ENCODE assay signal across 8 cellular contexts in the genomic region with DNA sequence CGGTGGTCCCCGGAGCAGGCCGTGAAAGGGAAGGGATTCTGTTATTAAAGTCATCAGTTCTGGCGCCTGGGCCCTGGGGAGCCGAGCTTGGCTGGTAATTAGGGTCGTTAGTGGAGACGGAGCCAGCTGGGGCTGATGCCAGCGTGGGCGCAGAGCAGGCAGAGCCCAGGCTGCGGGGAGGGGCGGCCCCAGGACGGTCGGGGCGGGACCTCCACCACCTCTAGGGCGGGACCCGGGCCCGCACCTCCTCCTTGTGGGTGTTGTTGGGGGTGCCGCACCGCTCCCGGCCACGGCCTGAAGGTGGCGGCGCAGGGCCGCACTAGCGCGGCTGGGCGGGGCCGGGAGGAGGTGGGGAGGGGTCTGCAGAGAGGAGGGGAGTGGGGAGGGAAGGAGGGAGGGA.
DNase-seq lines count a peak whose midpoint lies in the region; ATAC-seq and TF ChIP-seq lines count a peak whose summit lies in the region.

No MANE protein-coding gene starts in this region.

- H2AFZ ChIP-seq in hepatocyte (no peak overlapping the region), trophoblast cell (ENCODE audit: insufficient read depth, low read length, poor library complexity) (no peak overlapping the region)

- CTCF ChIA-PET in WTC11 (lab: Charles Lee): interaction anchor here (0.9 to 2.1 kb wide), 4 partner anchors 9 to 86 kb away, joined by 3 to 7 read pairs (median 3); no protein-coding TSS in a partner anchor

- no peaks in the 10 kb centered on the region for H3K79me1 ChIP-seq in trophoblast cell (ENCODE audit: low read length)

- no peak overlapping the region for H4K12ac ChIP-seq in trophoblast cell (ENCODE audit: low read depth, low read length)

- H3K36me3 Mint-ChIP-seq in WTC11 (no peaks in the 10 kb centered on the region), type B pancreatic cell (no peaks in the 10 kb centered on the region)

- H3K9ac ChIP-seq in trophoblast cell (ENCODE audit: low read length): no peak overlapping the region

- H3K27me3 Mint-ChIP-seq in WTC11 (ENCODE audit: low read depth) (peaks cover 17% of the 10 kb centered on the region), type B pancreatic cell (peaks cover 24% of the 10 kb centered on the region)

- no peak overlapping the region for H3K14ac ChIP-seq in trophoblast cell (ENCODE audit: low read length)

- DNase-seq in activated T-cell treated with anti-CD3 and anti-CD28 coated beads for 48 hours (ENCODE audit: low read depth): peak; percentile 59
- DNase-seq in activated T-cell treated with anti-CD3 and anti-CD28 coated beads, Interleukin-2, amount 50 U/mL, for 1 hour: no peak
- peak; percentile 64 for DNase-seq in NAMALWA (ENCODE audit: low spot score)
- peak; percentile 91 for DNase-seq in WTC11 (ENCODE audit: low spot score)
- peak; percentile 72 for DNase-seq in hepatocyte (ENCODE audit: low spot score)
- peak; percentile 79 for DNase-seq in type B pancreatic cell (ENCODE audit: extremely low spot score, unreplicated experiment)
- no peak for DNase-seq in trophoblast cell
- DNase-seq in central memory CD4-positive, alpha-beta T cell: no peak

- H3K18ac ChIP-seq in trophoblast cell (ENCODE audit: low read length): no peak overlapping the region

- POLR2A ChIA-PET in WTC11 (lab: Charles Lee): no interaction called here

- H3K9me3 Mint-ChIP-seq in WTC11: no peaks in the 10 kb centered on the region
- no peaks in the 10 kb centered on the region for H3K9me3 Mint-ChIP-seq in type B pancreatic cell

- H3K4me3 ChIP-seq in hepatocyte (no peak overlapping the region), trophoblast cell (ENCODE audit: low read depth, low read length) (no peak overlapping the region)

- H2AK5ac ChIP-seq in trophoblast cell (ENCODE audit: low read length): no peak overlapping the region

- H3K27me3 ChIP-seq in hepatocyte (peaks cover 24% of the 10 kb centered on the region), trophoblast cell (ENCODE audit: insufficient read depth, low read length) (peaks cover 3% of the 10 kb centered on the region)

- H3K9me3 ChIP-seq in hepatocyte (ENCODE audit: low read depth): no peaks in the 10 kb centered on the region
- peaks cover 3% of the 10 kb centered on the region for H3K9me3 ChIP-seq in trophoblast cell (ENCODE audit: insufficient read depth, low read depth, low read length)

- H3K79me2 ChIP-seq in hepatocyte (no peaks in the 10 kb centered on the region), trophoblast cell (ENCODE audit: control insufficient read depth, insufficient read depth, low read length, poor library complexity) (no peaks in the 10 kb centered on the region)

- H3K4me1 Mint-ChIP-seq in WTC11 (peaks cover 36% of the 10 kb centered on the region), type B pancreatic cell (ENCODE audit: unreplicated experiment) (peaks cover 48% of the 10 kb centered on the region)

- H2BK120ac ChIP-seq in trophoblast cell (ENCODE audit: insufficient read depth, low read length, poor library complexity): no peak overlapping the region

- H3K4me2 ChIP-seq in hepatocyte (peak overlapping the region; percentile 42), trophoblast cell (ENCODE audit: low read length) (no peak overlapping the region)

- no peak overlapping the region for H2BK5ac ChIP-seq in trophoblast cell (ENCODE audit: low read depth, low read length, poor library complexity)

- H3K9me2 ChIP-seq in hepatocyte (replicated peaks; ENCODE audit: insufficient read depth): no peaks in the 10 kb centered on the region

- H3K4me1 ChIP-seq in hepatocyte (ENCODE audit: insufficient read depth): no peaks in the 10 kb centered on the region
- H3K4me1 ChIP-seq in trophoblast cell (ENCODE audit: control insufficient read depth in 1 of 2, insufficient read depth in 2 of 2, low read length in 2 of 2): peaks cover 0 to 2% of the 10 kb centered on the region in 2 experiments

- H3K4me3 Mint-ChIP-seq in WTC11 (peak overlapping the region; percentile 72), type B pancreatic cell (no peak overlapping the region)

- H3K27ac Mint-ChIP-seq in WTC11: no peak overlapping the region
- H3K27ac Mint-ChIP-seq in type B pancreatic cell: no peak overlapping the region

- H3K27ac ChIP-seq in hepatocyte (no peak overlapping the region), trophoblast cell (ENCODE audit: low read depth, low read length) (no peak overlapping the region)

- no peaks in the 10 kb centered on the region for H4K20me1 ChIP-seq in hepatocyte (ENCODE audit: insufficient read depth, poor library complexity, severe bottlenecking)

- TF ChIP-seq CTCF in WTC11 (IDR thresholded peaks at IDR 0.05) (0 out of 2 replicates have a peak, but pooled peaks have one; percentile 26), hepatocyte (IDR thresholded peaks at IDR 0.05; ENCODE audit: poor library complexity) (peak; percentile 50), type B pancreatic cell (conservative IDR thresholded peaks at IDR 0.05) (peak; percentile 68)

- H2BK12ac ChIP-seq in trophoblast cell (ENCODE audit: low read length): no peak overlapping the region

- no peak overlapping the region for H3K23ac ChIP-seq in trophoblast cell (ENCODE audit: low read length)

- no peak overlapping the region for H4K8ac ChIP-seq in trophoblast cell (ENCODE audit: low read depth, low read length)

- peak; percentile 99 for ATAC-seq in WTC11

- H3K4ac ChIP-seq in trophoblast cell (ENCODE audit: low read depth, low read length): no peak overlapping the region

- H4K91ac ChIP-seq in trophoblast cell (ENCODE audit: low read depth, low read length): no peak overlapping the region

- WGBS in hepatocyte (ENCODE audit: low lambda C conversion rate, missing lambda C conversion rate): 5% methylated on average over 26 of the region's 28 CpGs
- whole genome bisulfite sequencing in trophoblast cell (ENCODE audit: extremely low coverage, insufficient coverage, insufficient read length): no CpG with 5 or more reads among the region's 28 CpGs

- no peaks in the 10 kb centered on the region for H3K36me3 ChIP-seq in hepatocyte (replicated peaks; ENCODE audit: insufficient read depth, low read depth)
- no peaks in the 10 kb centered on the region for H3K36me3 ChIP-seq in trophoblast cell (ENCODE audit: control insufficient read depth in 1 of 2, insufficient read depth in 2 of 2, low read length in 2 of 2)

TF ChIP-seq in WTC11, 78 proteins besides CTCF, POLR2A, EP300 and RAD21:
- TF ChIP-seq, protein P1, sequence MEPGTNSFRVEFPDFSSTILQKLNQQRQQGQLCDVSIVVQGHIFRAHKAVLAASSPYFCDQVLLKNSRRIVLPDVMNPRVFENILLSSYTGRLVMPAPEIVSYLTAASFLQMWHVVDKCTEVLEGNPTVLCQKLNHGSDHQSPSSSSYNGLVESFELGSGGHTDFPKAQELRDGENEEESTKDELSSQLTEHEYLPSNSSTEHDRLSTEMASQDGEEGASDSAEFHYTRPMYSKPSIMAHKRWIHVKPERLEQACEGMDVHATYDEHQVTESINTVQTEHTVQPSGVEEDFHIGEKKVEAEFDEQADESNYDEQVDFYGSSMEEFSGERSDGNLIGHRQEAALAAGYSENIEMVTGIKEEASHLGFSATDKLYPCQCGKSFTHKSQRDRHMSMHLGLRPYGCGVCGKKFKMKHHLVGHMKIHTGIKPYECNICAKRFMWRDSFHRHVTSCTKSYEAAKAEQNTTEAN (CRISPR knock-in tag; IDR thresholded peaks at IDR 0.05): no peak
- TF ChIP-seq SP1 (CRISPR knock-in tag; conservative IDR thresholded peaks at IDR 0.05): peak; percentile 95

Comparison
In these comparisons a context has a peak if more than half of its experiments do, and no peak if none do; other contexts are left out.
1. DNase-seq: peak in activated T-cell treated with anti-CD3 and anti-CD28 coated beads for 48 hours (single experiment), NAMALWA (single experiment), WTC11 (single experiment), hepatocyte (single experiment) and type B pancreatic cell (single experiment); none in activated T-cell treated with anti-CD3 and anti-CD28 coated beads, Interleukin-2, amount 50 U/mL, for 1 hour (single experiment), trophoblast cell (0 of 2) and central memory CD4-positive, alpha-beta T cell (single experiment).
2. Peak in every context shown above with its lines, with median percentiles within 50 percentile points of each other: CTCF ChIP-seq.